In the genomic region with DNA sequence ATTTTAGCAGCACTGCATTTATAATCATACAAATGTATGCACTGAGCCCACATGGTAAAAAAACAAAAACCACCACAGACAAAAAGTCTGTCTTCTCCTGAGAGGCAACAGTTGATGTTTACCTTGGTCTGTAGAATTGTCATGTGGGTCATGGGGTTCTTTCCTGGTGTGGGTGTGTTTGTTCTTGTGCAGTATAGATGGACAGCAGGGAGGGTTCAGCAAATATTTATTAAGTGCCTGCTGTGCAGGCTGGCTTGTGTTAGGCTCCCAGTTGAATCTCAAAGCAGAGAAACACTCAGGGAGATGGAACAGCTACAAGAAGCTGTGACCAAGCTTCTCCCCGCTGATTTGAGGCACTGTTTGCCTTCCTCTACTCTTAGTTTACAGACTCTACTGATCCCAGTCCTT, we compare ENCODE assay signal across 13 cellular contexts.
A peak's percentile ranks its signal among the peaks of the same experiment; 100 is the strongest.
DNase-seq lines count a peak whose midpoint lies in the region; ATAC-seq and TF ChIP-seq lines count a peak whose summit lies in the region.
"Had no signal": no experiment of that assay in that cellular context is flagged by ENCODE, and none has a peak within 500 bp of the region (broad histone marks: within the 10 kb centered on the region; RNA-seq: fewer than 3 reads in every experiment).

No MANE protein-coding gene starts in this region.

- peaks cover 45% of the 10 kb centered on the region for H3K36me3 ChIP-seq in OCI-LY3 (replicated peaks; ENCODE audit: low read depth, low read length)

- H3K9me3 ChIP-seq in OCI-LY3 (ENCODE audit: insufficient read depth, low read length), result no peaks in the 10 kb centered on the region
- H3K9me3 ChIP-seq: suprapubic skin had no signal

- intact Hi-C loops in left colon (cut with DNase I, micrococcal nuclease) (no loop called here), sciatic nerve (cut with DNase I) (no loop called here)

- H3K27ac ChIP-seq in OCI-LY3 (ENCODE audit: low read length), result peak overlapping the region; percentile 10; the same call in 1 of the 2 replicates
- H3K27ac ChIP-seq: suprapubic skin had no signal

- TF ChIP-seq CTCF in LNCaP clone FGC (IDR thresholded peaks at IDR 0.05; ENCODE audit: control insufficient read depth, extremely low read depth, insufficient read depth), result no peak
- no peak for TF ChIP-seq CTCF in OCI-LY3 (IDR thresholded peaks at IDR 0.05; ENCODE audit: low read depth, low read length)

- H3K9ac ChIP-seq in OCI-LY3 (ENCODE audit: low read length), result no peak overlapping the region

- H3K79me2 ChIP-seq in OCI-LY3 (ENCODE audit: low read length), result no peaks in the 10 kb centered on the region

- peak; percentile 91 for DNase-seq in COR-L47 (lab: John Stamatoyannopoulos, UW)
- DNase-seq in LNCaP clone FGC (ENCODE audit: low read depth), result peak; percentile 86
- no peak for DNase-seq in left colon
- no peak for DNase-seq in sciatic nerve (ENCODE audit: low spot score)
- DNase-seq in ecto neural progenitor cell (ENCODE audit: low spot score), result no peak
- DNase-seq in MV-4-11 (lab: John Stamatoyannopoulos, UW), result no peak
- DNase-seq: CD4-positive, CD25-positive, alpha-beta regulatory T cell; cortex of kidney; left ventricle myocardium superior; NCI-H1694 treated with DMSO at 0.1 percent for 48 hours had no signal

- peaks cover 31% of the 10 kb centered on the region for H3K4me1 ChIP-seq in OCI-LY3 (ENCODE audit: low read length)
- H3K4me1 ChIP-seq: suprapubic skin had no signal

- no peaks in the 10 kb centered on the region for H3K27me3 ChIP-seq in OCI-LY3 (ENCODE audit: low read depth, low read length)
- H3K27me3 ChIP-seq: suprapubic skin had no signal

- no peak overlapping the region for H2AFZ ChIP-seq in OCI-LY3 (ENCODE audit: low read depth, low read length)

- H3K4me2 ChIP-seq in OCI-LY3 (ENCODE audit: low read length), result no peak overlapping the region

- H3K4me3 ChIP-seq in LNCaP clone FGC (ENCODE audit: low read depth, low read length) (0 out of 2 replicates have a peak overlapping the region, but pooled peaks have one; percentile 0), OCI-LY3 (ENCODE audit: low read length) (no peak overlapping the region)
- H3K4me3 ChIP-seq: suprapubic skin had no signal

- ATAC-seq in left colon (peak; percentile 90), sciatic nerve (no peak), HG03442 (IDR thresholded peaks at IDR 0.05; ENCODE audit: unreplicated experiment) (no peak)
- ATAC-seq: left ventricle myocardium superior had no signal

- H4K20me1 ChIP-seq in OCI-LY3 (ENCODE audit: insufficient read depth, low read length), result no peaks in the 10 kb centered on the region

Comparison
In these comparisons a context has a peak if more than half of its experiments do, and no peak if none do; other contexts are left out.
1. DNase-seq: peak in COR-L47 (single experiment) and LNCaP clone FGC (single experiment); none in left colon (0 of 2), sciatic nerve (single experiment), ecto neural progenitor cell (single experiment) and MV-4-11 (single experiment).